ENCODE assay signal across 12 cellular contexts in genomic region chr12:112905451-112906089, GRCh38. TPM values are rescaled to one million over a fixed set of nuclear protein-coding genes. Genes with fewer than 3 reads are reported as not detected.
DNase-seq lines count a peak whose midpoint lies in the region; ATAC-seq and TF ChIP-seq lines count a peak whose summit lies in the region.
"Had no signal": no experiment of that assay in that cellular context is flagged by ENCODE, and none has a peak within 500 bp of the region (broad histone marks: within the 10 kb centered on the region; RNA-seq: fewer than 3 reads in every experiment).

No MANE protein-coding gene starts in this region.

- no peak overlapping the region for H3K18ac ChIP-seq in trophoblast cell (ENCODE audit: low read length)

- H3K9me2 ChIP-seq in PC-3 (replicated peaks; ENCODE audit: low read length) = no peaks in the 10 kb centered on the region

- H4K8ac ChIP-seq in trophoblast cell (ENCODE audit: low read depth, low read length) = no peak overlapping the region

- H3K4me1 ChIP-seq in PC-3 (ENCODE audit: insufficient read depth, low read length) (peaks cover 49% of the 10 kb centered on the region), esophagus squamous epithelium (peaks cover 28 to 69% (median 33%) of the 10 kb centered on the region in 3 donors), transverse colon (peaks cover 19 to 84% (median 64%) of the 10 kb centered on the region in 4 donors), trophoblast cell (ENCODE audit: control insufficient read depth in 1 of 2, insufficient read depth in 2 of 2, low read length in 2 of 2) (peaks cover 0 to 3% of the 10 kb centered on the region in 2 experiments), heart right ventricle (peaks cover 0 to 61% (median 22%) of the 10 kb centered on the region in 9 donors)

- H3K4ac ChIP-seq in trophoblast cell (ENCODE audit: low read depth, low read length) = no peak overlapping the region

- H4K91ac ChIP-seq in trophoblast cell (ENCODE audit: low read depth, low read length) = no peak overlapping the region

- BruUV-seq in PC-3 (replicated peaks; lab: Mats Ljungman, UMichigan) = no TSS peak

- H3F3A ChIP-seq in PC-3 (ENCODE audit: low read length, unreplicated experiment) = no peaks in the 10 kb centered on the region

- H3K9me3 ChIP-seq in PC-3 (ENCODE audit: low read length) = no peaks in the 10 kb centered on the region
- no peaks in the 10 kb centered on the region for H3K9me3 ChIP-seq in esophagus squamous epithelium
- no peaks in the 10 kb centered on the region for H3K9me3 ChIP-seq in transverse colon
- no peaks in the 10 kb centered on the region for H3K9me3 ChIP-seq in trophoblast cell (ENCODE audit: insufficient read depth, low read depth, low read length)
- H3K9me3 ChIP-seq in heart right ventricle = no peaks in the 10 kb centered on the region
- H3K9me3 ChIP-seq: BE2C had no signal

- no peak overlapping the region for H3K9ac ChIP-seq in PC-3 (ENCODE audit: low read length)
- no peak overlapping the region for H3K9ac ChIP-seq in trophoblast cell (ENCODE audit: low read length)

- TF ChIP-seq EP300 in transverse colon (IDR thresholded peaks at IDR 0.05; ENCODE audit: low read depth) = no peak

- H3K23ac ChIP-seq in trophoblast cell (ENCODE audit: low read length) = no peak overlapping the region

- no peak for TF ChIP-seq POLR2A in esophagus squamous epithelium (IDR thresholded peaks at IDR 0.05)
- no peak for TF ChIP-seq POLR2A in transverse colon (IDR thresholded peaks at IDR 0.05)

- no peak for DNase-seq in activated T-cell treated with anti-CD3 and anti-CD28 coated beads, Interleukin-2, amount 50 U/mL, for 24 hours
- no peak for DNase-seq in activated T-cell treated with anti-CD3 and anti-CD28 coated beads, Interleukin-2, amount 50 U/mL, for 48 hours
- DNase-seq in PC-3 (peak; percentile 41), esophagus squamous epithelium (lab: John Stamatoyannopoulos, UW) (no peak), transverse colon (no peak), trophoblast cell (no peak), heart right ventricle (no peak)
- DNase-seq: BE2C, NCI-H146, SIG-M5 had no signal

- H3K27ac Mint-ChIP-seq in activated T-cell treated with anti-CD3 and anti-CD28 coated beads, Interleukin-2, amount 50 U/mL, for 24 hours = peak overlapping the region; percentile 62

- H3K4me1 Mint-ChIP-seq in activated T-cell treated with anti-CD3 and anti-CD28 coated beads, Interleukin-2, amount 50 U/mL, for 24 hours (ENCODE audit: low read depth) = peaks cover 65% of the 10 kb centered on the region

- no peaks in the 10 kb centered on the region for H3K36me3 ChIP-seq in PC-3 (ENCODE audit: low read depth, low read length)
- peaks cover 0 to 10% (median 0%) of the 10 kb centered on the region in 3 donors for H3K36me3 ChIP-seq in esophagus squamous epithelium
- H3K36me3 ChIP-seq in transverse colon = no peaks in the 10 kb centered on the region
- no peaks in the 10 kb centered on the region for H3K36me3 ChIP-seq in trophoblast cell (ENCODE audit: control insufficient read depth in 1 of 2, insufficient read depth in 2 of 2, low read length in 2 of 2)
- peaks cover 0 to 17% (median 0%) of the 10 kb centered on the region in 9 donors for H3K36me3 ChIP-seq in heart right ventricle
- H3K36me3 ChIP-seq: BE2C, cardiac muscle cell had no signal

- intact Hi-C loops in PC-3 (cut with micrococcal nuclease) (loop anchor here (1.0 kb wide), 1 partner anchor 33 kb away; the partner anchor contains the start of gene OAS3), esophagus squamous epithelium (cut with DNase I) (no loop called here), transverse colon (cut with DNase I; ENCODE audit: low total_unique reads) (no loop called here), heart right ventricle (cut with DNase I) (loop anchor here in 1 of 10 donors (10.0 kb wide), 1 partner anchor 69 kb away; the partner anchor contains the start of gene OAS2)

- H3K4me2 ChIP-seq in PC-3 (ENCODE audit: low read length) = no peak overlapping the region
- H3K4me2 ChIP-seq in trophoblast cell (ENCODE audit: low read length) = no peak overlapping the region

- no peak overlapping the region for H3K4me3 Mint-ChIP-seq in activated T-cell treated with anti-CD3 and anti-CD28 coated beads, Interleukin-2, amount 50 U/mL, for 24 hours

- CTCF ChIA-PET in PC-3 (lab: Charles Lee) = interaction anchor here (1.0 kb wide), 1 partner anchor 87 kb away, joined by 3 read pairs; no protein-coding TSS in a partner anchor

- peaks cover 6% of the 10 kb centered on the region for H3K36me3 Mint-ChIP-seq in activated T-cell treated with anti-CD3 and anti-CD28 coated beads, Interleukin-2, amount 50 U/mL, for 24 hours (ENCODE audit: low read depth)

- 73 to 78% methylated on average over 4 of the region's 4 CpGs for WGBS in esophagus squamous epithelium, 2 donors
- 36 to 51% methylated on average over 3 to 4 of the region's 4 CpGs for WGBS in transverse colon (ENCODE audit: low coverage in 1 of 2), 2 donors
- WGBS in trophoblast cell (ENCODE audit: extremely low coverage, insufficient coverage, insufficient read length) = no CpG with 5 or more reads among the region's 4 CpGs
- WGBS in heart right ventricle, 2 donors = 89 to 90% methylated on average over 4 of the region's 4 CpGs

- H3K27me3 ChIP-seq in PC-3 (ENCODE audit: low read length) (no peaks in the 10 kb centered on the region), esophagus squamous epithelium (no peaks in the 10 kb centered on the region), transverse colon (no peaks in the 10 kb centered on the region), trophoblast cell (ENCODE audit: insufficient read depth, low read length) (no peaks in the 10 kb centered on the region), heart right ventricle (no peaks in the 10 kb centered on the region)
- H3K27me3 ChIP-seq: BE2C, cardiac muscle cell had no signal

- H3K79me2 ChIP-seq in PC-3 (ENCODE audit: low read length) (no peaks in the 10 kb centered on the region), trophoblast cell (ENCODE audit: control insufficient read depth, insufficient read depth, low read length, poor library complexity) (no peaks in the 10 kb centered on the region)

- H4K12ac ChIP-seq in trophoblast cell (ENCODE audit: low read depth, low read length) = no peak overlapping the region

- H3K79me1 ChIP-seq in trophoblast cell (ENCODE audit: low read length) = no peaks in the 10 kb centered on the region

- no peak for TF ChIP-seq CTCF in PC-3 (conservative IDR thresholded peaks at IDR 0.05; ENCODE audit: low read depth, low read length)
- TF ChIP-seq CTCF in esophagus squamous epithelium (IDR thresholded peaks at IDR 0.05) = no peak
- TF ChIP-seq CTCF in transverse colon (IDR thresholded peaks at IDR 0.05) = no peak
- TF ChIP-seq CTCF in heart right ventricle (IDR thresholded peaks at IDR 0.05) = no peak

- no peaks in the 10 kb centered on the region for H3K27me3 Mint-ChIP-seq in activated T-cell treated with anti-CD3 and anti-CD28 coated beads, Interleukin-2, amount 50 U/mL, for 24 hours

- H2BK12ac ChIP-seq in trophoblast cell (ENCODE audit: low read length) = no peak overlapping the region

- H3K9me3 Mint-ChIP-seq in activated T-cell treated with anti-CD3 and anti-CD28 coated beads, Interleukin-2, amount 50 U/mL, for 24 hours = no peaks in the 10 kb centered on the region

- in situ Hi-C loops in transverse colon (cut with MboI; ENCODE audit: low pct_ligation_motif_present in 1 of 4, low pct_unique_long_range_greater_than_20kb in 1 of 4, low sequenced_read_pairs in 3 of 4) = no loop called here

- H2BK120ac ChIP-seq in trophoblast cell (ENCODE audit: insufficient read depth, low read length, poor library complexity) = no peak overlapping the region

- H3K27ac ChIP-seq in PC-3 (ENCODE audit: low read length) (peak overlapping the region; percentile 58; the same call in 1 of the 2 replicates), esophagus squamous epithelium (peak overlapping the region; percentile 69 to 91 (median 86)), transverse colon (peak overlapping the region; percentile 85 to 90 (median 87)), trophoblast cell (ENCODE audit: low read depth, low read length) (no peak overlapping the region), heart right ventricle (peak overlapping the region in 5 of 10 donors; percentile 54 to 89 (median 76))
- H3K27ac ChIP-seq: cardiac muscle cell had no signal

- H4K20me1 ChIP-seq in PC-3 (ENCODE audit: low read length) = no peaks in the 10 kb centered on the region

- ATAC-seq in PC-3 (no peak), HG03342 (IDR thresholded peaks at IDR 0.05; ENCODE audit: unreplicated experiment) (no peak), heart right ventricle (no peak)

- no peak overlapping the region for H2BK5ac ChIP-seq in trophoblast cell (ENCODE audit: low read depth, low read length, poor library complexity)

- H3K4me3 ChIP-seq in PC-3 (ENCODE audit: low read length) (no peak overlapping the region), esophagus squamous epithelium (no peak overlapping the region), transverse colon (no peak overlapping the region), trophoblast cell (ENCODE audit: low read depth, low read length) (no peak overlapping the region), heart right ventricle (no peak overlapping the region)
- H3K4me3 ChIP-seq: cardiac muscle cell had no signal

- H2AK5ac ChIP-seq in trophoblast cell (ENCODE audit: low read length) = no peak overlapping the region

- POLR2A ChIA-PET in PC-3 (lab: Charles Lee; ENCODE audit: unreplicated experiment) = no interaction called here

- no peak overlapping the region for H2AFZ ChIP-seq in PC-3 (ENCODE audit: low read length)
- no peak overlapping the region for H2AFZ ChIP-seq in trophoblast cell (ENCODE audit: insufficient read depth, low read length, poor library complexity)

- H3K14ac ChIP-seq in trophoblast cell (ENCODE audit: low read length) = no peak overlapping the region

RNA-seq across cellular contexts. Expression of gene OAS1, which starts 1.2 kb away (rescaled TPM):
- total RNA-seq in PC-3 (2014; rRNA removed) = 10.1 and 10.2 TPM in 2 replicates
- total RNA-seq in esophagus squamous epithelium = 100 to 1,000 TPM in 1 of 4 donors, 10 to 100 TPM in 3; 32.1 to 115 (median 50.8) TPM
- total RNA-seq in transverse colon = 100 to 1,000 TPM in 1 of 4 donors, 10 to 100 TPM in 3; 30.1 to 101 (median 82.1) TPM
- 0.29 and 0.37 TPM in 2 replicates for polyA plus RNA-seq in trophoblast cell (2013)
- total RNA-seq in heart right ventricle = 10 to 100 TPM in 4 of 10 donors, 1 to 10 TPM in 6; 4.1 to 20.3 (median 7.2) TPM
- 1 to 10 TPM; 5.4 to 6.5 TPM for polyA plus RNA-seq in heart right ventricle
- total RNA-seq: cardiac muscle cell had no signal
- polyA plus RNA-seq: cardiac muscle cell had no signal

RNA-seq across cellular contexts. Expression of gene OAS3, which starts 32.7 kb away (rescaled TPM):
- total RNA-seq in PC-3 (2014; rRNA removed) (25.5 and 28.8 TPM in 2 replicates), esophagus squamous epithelium (10 to 100 TPM; 25.2 to 40.0 (median 32.3) TPM), transverse colon (10 to 100 TPM in 3 of 4 donors, 1 to 10 TPM in 1; 6.2 to 17.6 (median 12.4) TPM), heart right ventricle (10 to 100 TPM in 5 of 10 donors, 1 to 10 TPM in 5; 5.9 to 28.0 (median 10.5) TPM)
- polyA plus RNA-seq in trophoblast cell (2013) = 0.15 and 0.22 TPM in 2 replicates
- 1 to 10 TPM; 3.0 to 5.2 TPM for polyA plus RNA-seq in heart right ventricle
- polyA plus RNA-seq: cardiac muscle cell had no signal
